In genomic region chr10:91910467-91910866, GRCh38 we compare ENCODE assay signal across 23 cellular contexts.
"Had no signal": no experiment of that assay in that cellular context is flagged by ENCODE, and none has a peak within 500 bp of the region (broad histone marks: within the 10 kb centered on the region; RNA-seq: fewer than 3 reads in every experiment).

No MANE protein-coding gene starts in this region.

- H3K4me1 ChIP-seq: prostate gland had no signal

- H3K27ac ChIP-seq: coronary artery, hepatocyte, pancreas, prostate gland, thoracic aorta, transverse colon had no signal

- H3K9me3 ChIP-seq: pancreas, prostate gland, thoracic aorta, transverse colon had no signal

- ATAC-seq: left colon; left ventricle myocardium superior; pancreas; sciatic nerve; stimulated activated naive B cell treated with anti-CD40 and anti-IgM and Interleukin-4, amounts not matched to agents 10 μg/mL and 1 μg/mL and 100 μg/mL, for 72 hours; stimulated activated naive CD8-positive, alpha-beta T cell treated with anti-CD3 and anti-CD28 coated beads, Interleukin-15, amount 100 ng/mL, for 72 hours had no signal

- H3K36me3 ChIP-seq: pancreas, prostate gland, thoracic aorta, transverse colon had no signal

- H3K4me3 Mint-ChIP-seq: nephron progenitor cell; stimulated activated naive B cell treated with anti-CD40 and anti-IgM and Interleukin-4, amounts not matched to agents 10 μg/mL and 1 μg/mL and 100 μg/mL, for 72 hours; stimulated activated naive CD8-positive, alpha-beta T cell treated with anti-CD3 and anti-CD28 coated beads, Interleukin-15, amount 100 ng/mL, for 72 hours had no signal

- H3K9me3 Mint-ChIP-seq: stimulated activated naive B cell treated with anti-CD40 and anti-IgM and Interleukin-4, amounts not matched to agents 10 μg/mL and 1 μg/mL and 100 μg/mL, for 72 hours; stimulated activated naive CD8-positive, alpha-beta T cell treated with anti-CD3 and anti-CD28 coated beads, Interleukin-15, amount 100 ng/mL, for 72 hours had no signal

- H2AFZ ChIP-seq: hepatocyte had no signal

- H3K27ac Mint-ChIP-seq: nephron progenitor cell; stimulated activated naive B cell treated with anti-CD40 and anti-IgM and Interleukin-4, amounts not matched to agents 10 μg/mL and 1 μg/mL and 100 μg/mL, for 72 hours; stimulated activated naive CD8-positive, alpha-beta T cell treated with anti-CD3 and anti-CD28 coated beads, Interleukin-15, amount 100 ng/mL, for 72 hours had no signal

- DNase-seq: effector CD4-positive, alpha-beta T cell; foreskin melanocyte; head of caudate nucleus; kidney; left colon; left ventricle myocardium superior; mesenchymal stem cell; midbrain; nephron progenitor cell; nucleus accumbens; pancreas; retina; stimulated activated CD4-positive, alpha-beta T cell treated with anti-CD3 and anti-CD28 coated beads, Interleukin-2, amount 100 ng/mL, for 24 hours; stimulated activated CD4-positive, alpha-beta T cell treated with anti-CD3 and anti-CD28 coated beads, Interleukin-4, amount 100 ng/mL, for 4 hours; stimulated activated naive B cell treated with anti-CD40 and anti-IgM and Interleukin-4, amounts not matched to agents 10 μg/mL and 1 μg/mL and 100 μg/mL, for 72 hours; stimulated activated naive CD8-positive, alpha-beta T cell treated with anti-CD3 and anti-CD28 coated beads, Interleukin-15, amount 100 ng/mL, for 72 hours; transverse colon had no signal

- H3K4me3 ChIP-seq: coronary artery, hepatocyte, lung, pancreas, prostate gland, thoracic aorta, transverse colon had no signal
